Comparison of ENCODE assay signal across 8 cellular contexts in genomic region chr9:136372561-136373299, GRCh38. TPM values are rescaled to one million over a fixed set of nuclear protein-coding genes. Genes with fewer than 3 reads are reported as not detected.
DNase-seq lines count a peak whose midpoint lies in the region; ATAC-seq and TF ChIP-seq lines count a peak whose summit lies in the region.

No MANE protein-coding gene starts in this region.

- H3K4me1 ChIP-seq in BLaER1 = peaks cover 87% of the 10 kb centered on the region
- peaks cover 0 to 32% (median 6%) of the 10 kb centered on the region in 9 donors for H3K4me1 ChIP-seq in heart right ventricle

- H3K4me3 ChIP-seq in BLaER1 = peak overlapping the region; percentile 61
- peak overlapping the region in 7 of 10 donors; percentile 1 to 55 (median 29) for H3K4me3 ChIP-seq in heart right ventricle
- H3K4me3 ChIP-seq in retinal pigment epithelial cell (ENCODE audit: low read length) = no peak overlapping the region

- TF ChIP-seq CTCF in activated B cell treated with CpG ODN at 0.5 μM for 24 hours (IDR thresholded peaks at IDR 0.05) (no peak), heart right ventricle (IDR thresholded peaks at IDR 0.05) (peak in 1 of 9 donors; percentile 18), retinal pigment epithelial cell (conservative IDR thresholded peaks at IDR 0.05; ENCODE audit: low read depth, low read length) (peak; percentile 41)

- intact Hi-C loops in activated B cell treated with CpG ODN at 0.5 μM for 24 hours (cut with micrococcal nuclease) (no loop called here), heart right ventricle (cut with DNase I) (no loop called here)

- H3K27me3 ChIP-seq in BLaER1 (no peaks in the 10 kb centered on the region), heart right ventricle (no peaks in the 10 kb centered on the region)

- CTCF ChIA-PET in activated B cell treated with CpG ODN at 0.5 μM for 24 hours (lab: Charles Lee) = no interaction called here

- H3K9ac ChIP-seq in BLaER1 = peak overlapping the region; percentile 82

- ATAC-seq in activated B cell treated with CpG ODN at 0.5 μM for 24 hours (ENCODE audit: low read depth) = peak; percentile 27
- ATAC-seq in heart right ventricle = peak; percentile 24 to 70 (median 64)
- ATAC-seq in GM19452 (IDR thresholded peaks at IDR 0.05; ENCODE audit: unreplicated experiment) = no peak

- H3K9me3 Mint-ChIP-seq in activated B cell treated with CpG ODN at 0.5 μM for 24 hours = no peaks in the 10 kb centered on the region

- peaks cover 9% of the 10 kb centered on the region for H3K4me1 Mint-ChIP-seq in activated B cell treated with CpG ODN at 0.5 μM for 24 hours

- H3K9me3 ChIP-seq in BLaER1 = no peaks in the 10 kb centered on the region
- H3K9me3 ChIP-seq in heart right ventricle = no peaks in the 10 kb centered on the region

- WGBS in heart right ventricle, 2 donors = 38 to 42% methylated on average over 21 of the region's 21 CpGs

- POLR2A ChIA-PET in activated B cell treated with CpG ODN at 0.5 μM for 24 hours (lab: Charles Lee) = interaction anchor here (1.1 kb wide), 1 partner anchor 10 kb away, joined by 3 read pairs; no protein-coding TSS in a partner anchor

- H3K36me3 ChIP-seq in BLaER1 (peaks cover 38% of the 10 kb centered on the region), heart right ventricle (peaks cover 0 to 17% (median 0%) of the 10 kb centered on the region in 9 donors)

- no peak overlapping the region for H3K4me3 Mint-ChIP-seq in activated B cell treated with CpG ODN at 0.5 μM for 24 hours

- H3K36me3 Mint-ChIP-seq in activated B cell treated with CpG ODN at 0.5 μM for 24 hours (ENCODE audit: low read depth) = peaks cover 5% of the 10 kb centered on the region

- peaks cover 13% of the 10 kb centered on the region; the same call in 1 of the 2 replicates for H4K20me1 ChIP-seq in BLaER1

- no peaks in the 10 kb centered on the region for H3K27me3 Mint-ChIP-seq in activated B cell treated with CpG ODN at 0.5 μM for 24 hours

- H3K27ac ChIP-seq in BLaER1 = peak overlapping the region; percentile 94
- H3K27ac ChIP-seq in heart right ventricle = peak overlapping the region in 1 of 10 donors; percentile 72

- no peak overlapping the region for H3K27ac Mint-ChIP-seq in activated B cell treated with CpG ODN at 0.5 μM for 24 hours

- peak; percentile 91 for DNase-seq in HT-29 (ENCODE audit: low spot score)
- no peak for DNase-seq in activated B cell treated with CpG ODN at 0.5 μM for 24 hours
- peak in 1 of 2 donors; percentile 65 for DNase-seq in heart right ventricle
- no peak for DNase-seq in retinal pigment epithelial cell (ENCODE audit: low read depth)
- no peak for DNase-seq in NCI-H187 (lab: John Stamatoyannopoulos, UW)
- DNase-seq in ecto neural progenitor cell (ENCODE audit: low spot score) = no peak

- peak overlapping the region; percentile 97 for H3K4me2 ChIP-seq in BLaER1

RNA-seq across cellular contexts. Expression of gene CARD9, which starts 0.7 kb away (rescaled TPM):
- total RNA-seq in HT-29 (2014; rRNA removed; shearing (Covaris generic)) = 98.9 and 116 TPM in 2 replicates
- total RNA-seq in activated B cell treated with CpG ODN at 0.5 μM for 24 hours = 0.83 and 0.89 TPM in 2 replicates
- 1 to 10 TPM in 5 of 10 donors, under 1 TPM in 4, not detected in 1; 0.21 to 2.0 (median 1.1) TPM for total RNA-seq in heart right ventricle
- 1 to 10 TPM; 1.3 to 1.6 TPM for polyA plus RNA-seq in heart right ventricle

RNA-seq across cellular contexts. Expression of gene DNLZ, which starts 9.2 kb away (rescaled TPM):
- 78.9 and 82.3 TPM in 2 replicates for total RNA-seq in HT-29 (2014; rRNA removed; shearing (Covaris generic))
- total RNA-seq in activated B cell treated with CpG ODN at 0.5 μM for 24 hours (27.1 and 28.9 TPM in 2 replicates), heart right ventricle (10 to 100 TPM; 23.3 to 39.5 (median 30.7) TPM)
- polyA plus RNA-seq in heart right ventricle = 10 to 100 TPM; 37.0 to 49.2 TPM

RNA-seq across cellular contexts. Expression of gene SNAPC4, which starts 27.2 kb away (rescaled TPM):
- total RNA-seq in HT-29 (2014; rRNA removed; shearing (Covaris generic)) = 19.0 and 21.0 TPM in 2 replicates
- total RNA-seq in activated B cell treated with CpG ODN at 0.5 μM for 24 hours (20.0 and 22.2 TPM in 2 replicates), heart right ventricle (1 to 10 TPM; 3.4 to 6.1 (median 4.7) TPM)
- polyA plus RNA-seq in heart right ventricle = 1 to 10 TPM; 3.0 to 8.3 TPM

RNA-seq across cellular contexts. Expression of gene ENTR1, which starts 37.7 kb away (rescaled TPM):
- total RNA-seq in HT-29 (2014; rRNA removed; shearing (Covaris generic)) = 178 and 196 TPM in 2 replicates
- total RNA-seq in activated B cell treated with CpG ODN at 0.5 μM for 24 hours (89.4 and 101 TPM in 2 replicates), heart right ventricle (10 to 100 TPM; 11.5 to 26.9 (median 14.9) TPM)
- 10 to 100 TPM; 21.4 to 23.7 TPM for polyA plus RNA-seq in heart right ventricle

RNA-seq across cellular contexts. Expression of gene PMPCA, which starts 37.7 kb away (rescaled TPM):
- 147 and 152 TPM in 2 replicates for total RNA-seq in HT-29 (2014; rRNA removed; shearing (Covaris generic))
- 67.2 and 75.3 TPM in 2 replicates for total RNA-seq in activated B cell treated with CpG ODN at 0.5 μM for 24 hours
- 10 to 100 TPM; 59.3 to 85.2 (median 75.4) TPM for total RNA-seq in heart right ventricle
- 10 to 100 TPM; 63.5 to 77.2 TPM for polyA plus RNA-seq in heart right ventricle

Comparison
In these comparisons a context has a peak if more than half of its experiments do, and no peak if none do; other contexts are left out.
1. RNA of gene CARD9, which starts 0.7 kb away (total RNA-seq): 98.9 to 116 TPM in HT-29; 0.21 to 2.0 TPM in heart right ventricle and 0.83 to 0.89 TPM in activated B cell treated with CpG ODN at 0.5 μM for 24 hours; every median in the first group is over 10 times any median in the second.